Comparison of ENCODE assay signal across 18 cellular contexts in the genomic region with DNA sequence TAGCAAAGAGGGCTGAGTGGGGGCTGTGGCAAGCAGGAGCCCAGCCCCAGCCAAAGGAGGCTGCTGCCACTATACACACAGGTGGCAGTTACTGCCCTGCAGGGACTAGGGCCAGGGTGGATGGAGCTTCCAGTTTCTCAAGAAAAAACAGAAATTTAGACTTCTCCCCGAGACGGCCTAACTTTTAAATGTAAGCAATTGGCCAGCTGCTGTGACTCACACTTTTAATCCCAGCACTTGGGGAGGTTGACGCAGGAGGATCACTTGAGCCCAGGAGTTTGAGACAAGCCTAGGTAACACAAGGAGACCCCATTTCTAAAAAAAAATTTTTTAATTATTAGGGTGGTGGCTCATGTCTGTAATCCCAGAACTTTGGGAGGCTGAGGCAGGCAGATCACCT.
A peak's percentile ranks its signal among the peaks of the same experiment; 100 is the strongest.
DNase-seq lines count a peak whose midpoint lies in the region; ATAC-seq and TF ChIP-seq lines count a peak whose summit lies in the region.
"Had no signal": no experiment of that assay in that cellular context is flagged by ENCODE, and none has a peak within 500 bp of the region (broad histone marks: within the 10 kb centered on the region; RNA-seq: fewer than 3 reads in every experiment).

No MANE protein-coding gene starts in this region.

- CTCF ChIA-PET in A673 (lab: Charles Lee), result interaction anchor here (0.5 kb wide), 1 partner anchor 129 kb away, joined by 4 read pairs; no protein-coding TSS in a partner anchor

- intact Hi-C loops in A673 (cut with micrococcal nuclease; ENCODE audit: unreplicated experiment), result loop anchor here (2.0 kb wide), 1 partner anchor 156 kb away; no protein-coding TSS in a partner anchor

- H3K9ac ChIP-seq in adipocyte (ENCODE audit: low read length), result no peak overlapping the region
- H3K9ac ChIP-seq: KMS-11 had no signal

- no peak for TF ChIP-seq EP300 in suprapubic skin (IDR thresholded peaks at IDR 0.05)

- TF ChIP-seq POLR2A in suprapubic skin (IDR thresholded peaks at IDR 0.05), result no peak

- H3K4me3 ChIP-seq in A673 (ENCODE audit: low read depth, low read length, poor library complexity, severe bottlenecking) (no peak overlapping the region), adipocyte (ENCODE audit: low read length) (no peak overlapping the region), suprapubic skin (no peak overlapping the region)
- H3K4me3 ChIP-seq: PC-9, SJSA1 had no signal

- H3K4me1 ChIP-seq in A673 (ENCODE audit: insufficient read depth, low read length, poor library complexity, severe bottlenecking) (peaks cover 69% of the 10 kb centered on the region), adipocyte (ENCODE audit: control insufficient read depth, insufficient read depth, low read length) (peaks cover 4% of the 10 kb centered on the region), suprapubic skin (no peaks in the 10 kb centered on the region)

- DNase-seq in A673 (ENCODE audit: low spot score) (no peak), HFFc6 (no peak), adipocyte (ENCODE audit: low read depth) (peak; percentile 40), iris pigment epithelial cell (ENCODE audit: low read depth) (peak; percentile 83), NCI-H1092 (lab: John Stamatoyannopoulos, UW) (no peak), suprapubic skin (ENCODE audit: low spot score in 2 of 2) (no peak)
- no peak for DNase-seq in stimulated activated naive CD8-positive, alpha-beta T cell treated with anti-CD3 and anti-CD28 coated beads, Interleukin-15, Interleukin-2, amounts not matched to agents 100 U/mL and 50 U/mL, for 24 hours
- DNase-seq: 8988T; CD4-positive, alpha-beta memory T cell; DMS79; NCI-H1436; NCI-H2029; NCI-H345; NCI-H524 treated with DMSO at 0.1 percent for 48 hours; PC-9 had no signal

- H3K9me3 Mint-ChIP-seq in HFFc6, result no peaks in the 10 kb centered on the region
- H3K9me3 Mint-ChIP-seq: CD4-positive, alpha-beta memory T cell had no signal

- BruUV-seq in A673 (replicated peaks; lab: Mats Ljungman, UMichigan), result no TSS peak

- H3K4me3 Mint-ChIP-seq in HFFc6, result no peak overlapping the region
- H3K4me3 Mint-ChIP-seq: CD4-positive, alpha-beta memory T cell had no signal

- POLR2A ChIA-PET in A673 (lab: Charles Lee; ENCODE audit: low non-redundant PET), result no interaction called here

- H3K4me1 Mint-ChIP-seq in HFFc6 (ENCODE audit: low read depth), result peaks cover 36% of the 10 kb centered on the region

- H3K27me3 ChIP-seq in A673 (replicated peaks; ENCODE audit: insufficient read depth, low read depth, low read length, poor library complexity), result no peaks in the 10 kb centered on the region
- H3K27me3 ChIP-seq in adipocyte (replicated peaks; ENCODE audit: control insufficient read depth, insufficient read depth, low read length), result no peaks in the 10 kb centered on the region
- H3K27me3 ChIP-seq in suprapubic skin, result no peaks in the 10 kb centered on the region
- H3K27me3 ChIP-seq: SJSA1 had no signal

- H3K36me3 Mint-ChIP-seq in HFFc6 (ENCODE audit: low read depth), result no peaks in the 10 kb centered on the region
- H3K36me3 Mint-ChIP-seq: CD4-positive, alpha-beta memory T cell had no signal

- ATAC-seq in stimulated activated naive CD8-positive, alpha-beta T cell treated with anti-CD3 and anti-CD28 coated beads, Interleukin-15, Interleukin-2, amounts not matched to agents 100 U/mL and 50 U/mL, for 24 hours, result no peak
- no peak for ATAC-seq in HG03442 (IDR thresholded peaks at IDR 0.05; ENCODE audit: unreplicated experiment)

- no peaks in the 10 kb centered on the region; the same call in 1 of the 2 replicates for H3K27me3 Mint-ChIP-seq in HFFc6 (ENCODE audit: insufficient read depth)

- no peaks in the 10 kb centered on the region for H3K9me3 ChIP-seq in A673 (ENCODE audit: low read depth, low read length, poor library complexity, severe bottlenecking)
- no peaks in the 10 kb centered on the region for H3K9me3 ChIP-seq in adipocyte (ENCODE audit: control insufficient read depth, low read length)
- no peaks in the 10 kb centered on the region for H3K9me3 ChIP-seq in suprapubic skin
- H3K9me3 ChIP-seq: SJSA1 had no signal

- TF ChIP-seq CTCF in A673 (conservative IDR thresholded peaks at IDR 0.05; ENCODE audit: low read depth, low read length), result no peak
- TF ChIP-seq CTCF in HFFc6 (IDR thresholded peaks at IDR 0.05), result no peak
- TF ChIP-seq CTCF in suprapubic skin (IDR thresholded peaks at IDR 0.05), result no peak

- H3K27ac Mint-ChIP-seq in HFFc6, result 0 out of 2 replicates have a peak overlapping the region, but pooled peaks have one; percentile 29
- H3K27ac Mint-ChIP-seq: CD4-positive, alpha-beta memory T cell had no signal

- WGBS in suprapubic skin, result 92% methylated on average over 3 of the region's 3 CpGs

- H3K36me3 ChIP-seq in A673 (ENCODE audit: insufficient read depth, low read length, poor library complexity, severe bottlenecking) (no peaks in the 10 kb centered on the region), adipocyte (ENCODE audit: control insufficient read depth, insufficient read depth, low read length, severe bottlenecking) (peaks cover 32% of the 10 kb centered on the region), suprapubic skin (peaks cover 10% of the 10 kb centered on the region)
- H3K36me3 ChIP-seq: SJSA1 had no signal

- H3K27ac ChIP-seq in A673 (ENCODE audit: low read depth, low read length, poor library complexity, severe bottlenecking), result peak overlapping the region; percentile 40
- no peak overlapping the region for H3K27ac ChIP-seq in suprapubic skin
- H3K27ac ChIP-seq: KMS-11, PC-9, SJSA1 had no signal

Comparison
In these comparisons a context has a peak if more than half of its experiments do, and no peak if none do; other contexts are left out.
1. DNase-seq: peak in adipocyte (single experiment) and iris pigment epithelial cell (single experiment); none in A673 (single experiment), HFFc6 (single experiment), NCI-H1092 (single experiment), stimulated activated naive CD8-positive, alpha-beta T cell treated with anti-CD3 and anti-CD28 coated beads, Interleukin-15, Interleukin-2, amounts not matched to agents 100 U/mL and 50 U/mL, for 24 hours (single experiment) and suprapubic skin (0 of 2).